Comparison of ENCODE assay signal across 19 cellular contexts in genomic region chr13:79468402-79468801, GRCh38. TPM values are rescaled to one million over a fixed set of nuclear protein-coding genes. Genes with fewer than 3 reads are reported as not detected.
A peak's percentile ranks its signal among the peaks of the same experiment; 100 is the strongest.
DNase-seq lines count a peak whose midpoint lies in the region; ATAC-seq and TF ChIP-seq lines count a peak whose summit lies in the region.
"Had no signal": no experiment of that assay in that cellular context is flagged by ENCODE, and none has a peak within 500 bp of the region (broad histone marks: within the 10 kb centered on the region; RNA-seq: fewer than 3 reads in every experiment).

No MANE protein-coding gene starts in this region.

- H2AFZ ChIP-seq in GM23338: peak overlapping the region; percentile 24; the same call in 1 of the 2 replicates

- intact Hi-C loops in activated CD4-positive, alpha-beta T cell treated with anti-CD3 and anti-CD28 coated beads, Interleukin-2, amount 10 ng/mL, durations not matched to agents 24 days and 14 days (cut with micrococcal nuclease): loop anchor here (1.0 kb wide), 1 partner anchor 13 kb away; the partner anchor contains the start of gene NDFIP2
- intact Hi-C loops in activated CD4-positive, alpha-beta T cell treated with anti-CD3 and anti-CD28 coated beads for 36 hours (cut with DNase I, micrococcal nuclease): no loop called here
- intact Hi-C loops in activated T-helper 2 cell treated with anti-CD3 and anti-CD28 coated beads, Interferon-gamma antibody, Interleukin-2, Interleukin-4, amounts not matched to agents 10 μg/mL and 5 μg/mL and 100 μg/mL, durations not matched to agents 14 hours and 24 hours and 36 hours (cut with micrococcal nuclease): loop anchor here (1.0 to 5.0 kb wide), 2 partner anchors 13 to 41 kb away; partner anchors contain the start of gene NDFIP2

- H3K27me3 Mint-ChIP-seq in activated CD4-positive, alpha-beta T cell treated with anti-CD3 and anti-CD28 coated beads, Interleukin-2, amount 10 ng/mL, durations not matched to agents 24 days and 14 days: no peaks in the 10 kb centered on the region
- no peaks in the 10 kb centered on the region for H3K27me3 Mint-ChIP-seq in activated CD4-positive, alpha-beta T cell treated with anti-CD3 and anti-CD28 coated beads for 36 hours
- H3K27me3 Mint-ChIP-seq in GM23338 (ENCODE audit: insufficient read depth, low read depth, poor library complexity): no peaks in the 10 kb centered on the region
- H3K27me3 Mint-ChIP-seq in activated T-helper 2 cell treated with anti-CD3 and anti-CD28 coated beads, Interferon-gamma antibody, Interleukin-2, Interleukin-4, amounts not matched to agents 10 μg/mL and 5 μg/mL and 100 μg/mL, durations not matched to agents 14 hours and 24 hours and 36 hours (ENCODE audit: low read depth): no peaks in the 10 kb centered on the region
- H3K27me3 Mint-ChIP-seq: CD4-positive, alpha-beta T cell had no signal

- no peaks in the 10 kb centered on the region for H3K9me2 ChIP-seq in GM23338 (ENCODE audit: insufficient read depth)

- TF ChIP-seq CTCF in GM23338 (conservative IDR thresholded peaks at IDR 0.05; ENCODE audit: low read depth in 2 of 2): no peak

- no peak overlapping the region for H3K4me3 ChIP-seq in GM23338
- H3K4me3 ChIP-seq: A549 had no signal

- H3K27ac Mint-ChIP-seq in activated CD4-positive, alpha-beta T cell treated with anti-CD3 and anti-CD28 coated beads, Interleukin-2, amount 10 ng/mL, durations not matched to agents 24 days and 14 days: no peak overlapping the region
- H3K27ac Mint-ChIP-seq in activated CD4-positive, alpha-beta T cell treated with anti-CD3 and anti-CD28 coated beads for 36 hours: no peak overlapping the region
- no peak overlapping the region for H3K27ac Mint-ChIP-seq in GM23338
- peak overlapping the region; percentile 40 for H3K27ac Mint-ChIP-seq in activated T-helper 2 cell treated with anti-CD3 and anti-CD28 coated beads, Interferon-gamma antibody, Interleukin-2, Interleukin-4, amounts not matched to agents 10 μg/mL and 5 μg/mL and 100 μg/mL, durations not matched to agents 14 hours and 24 hours and 36 hours
- H3K27ac Mint-ChIP-seq: CD4-positive, alpha-beta T cell; HFFc6 had no signal

- peaks cover 14% of the 10 kb centered on the region for H3K9me3 Mint-ChIP-seq in activated CD4-positive, alpha-beta T cell treated with anti-CD3 and anti-CD28 coated beads, Interleukin-2, amount 10 ng/mL, durations not matched to agents 24 days and 14 days
- no peaks in the 10 kb centered on the region for H3K9me3 Mint-ChIP-seq in activated CD4-positive, alpha-beta T cell treated with anti-CD3 and anti-CD28 coated beads for 36 hours (ENCODE audit: low read depth)
- H3K9me3 Mint-ChIP-seq in GM23338: no peaks in the 10 kb centered on the region
- peaks cover 8% of the 10 kb centered on the region for H3K9me3 Mint-ChIP-seq in activated T-helper 2 cell treated with anti-CD3 and anti-CD28 coated beads, Interferon-gamma antibody, Interleukin-2, Interleukin-4, amounts not matched to agents 10 μg/mL and 5 μg/mL and 100 μg/mL, durations not matched to agents 14 hours and 24 hours and 36 hours
- H3K9me3 Mint-ChIP-seq: CD4-positive, alpha-beta T cell; HFFc6 had no signal

- no peak for DNase-seq in activated CD4-positive, alpha-beta T cell treated with anti-CD3 and anti-CD28 coated beads, Interleukin-2, amount 10 ng/mL, durations not matched to agents 24 days and 14 days
- no peak for DNase-seq in activated CD4-positive, alpha-beta T cell treated with anti-CD3 and anti-CD28 coated beads for 36 hours
- DNase-seq in GM23338 (ENCODE audit: low spot score) (no peak), NCI-H1436 (lab: John Stamatoyannopoulos, UW) (no peak), LoVo (ENCODE audit: low spot score) (no peak)
- DNase-seq in activated T-helper 2 cell treated with anti-CD3 and anti-CD28 coated beads, Interferon-gamma antibody, Interleukin-2, Interleukin-4, amounts not matched to agents 10 μg/mL and 5 μg/mL and 100 μg/mL, durations not matched to agents 14 hours and 24 hours and 36 hours (ENCODE audit: low spot score): no peak
- DNase-seq: AML-193; Caco-2; CD4-positive, alpha-beta T cell; GDM1; GOT3; H7; HFFc6 had no signal

- peaks cover 22% of the 10 kb centered on the region for H3K4me1 Mint-ChIP-seq in activated CD4-positive, alpha-beta T cell treated with anti-CD3 and anti-CD28 coated beads, Interleukin-2, amount 10 ng/mL, durations not matched to agents 24 days and 14 days
- H3K4me1 Mint-ChIP-seq in activated CD4-positive, alpha-beta T cell treated with anti-CD3 and anti-CD28 coated beads for 36 hours: peaks cover 15% of the 10 kb centered on the region
- no peaks in the 10 kb centered on the region for H3K4me1 Mint-ChIP-seq in GM23338
- peaks cover 47% of the 10 kb centered on the region for H3K4me1 Mint-ChIP-seq in activated T-helper 2 cell treated with anti-CD3 and anti-CD28 coated beads, Interferon-gamma antibody, Interleukin-2, Interleukin-4, amounts not matched to agents 10 μg/mL and 5 μg/mL and 100 μg/mL, durations not matched to agents 14 hours and 24 hours and 36 hours (ENCODE audit: low read depth)

- no peaks in the 10 kb centered on the region for H3K4me1 ChIP-seq in GM23338 (ENCODE audit: insufficient read depth)
- H3K4me1 ChIP-seq: A549 had no signal

- CTCF ChIA-PET in activated CD4-positive, alpha-beta T cell treated with anti-CD3 and anti-CD28 coated beads for 36 hours (lab: Charles Lee): interaction anchor here (0.6 to 1.4 kb wide), 4 partner anchors 10 to 40 kb away, joined by 3 to 6 read pairs (median 4); no protein-coding TSS in a partner anchor

- no peaks in the 10 kb centered on the region for H3K79me2 ChIP-seq in GM23338 (replicated peaks; ENCODE audit: insufficient read depth)

- peak overlapping the region; percentile 23 for H3K4me3 Mint-ChIP-seq in activated CD4-positive, alpha-beta T cell treated with anti-CD3 and anti-CD28 coated beads, Interleukin-2, amount 10 ng/mL, durations not matched to agents 24 days and 14 days
- no peak overlapping the region for H3K4me3 Mint-ChIP-seq in activated CD4-positive, alpha-beta T cell treated with anti-CD3 and anti-CD28 coated beads for 36 hours
- no peak overlapping the region for H3K4me3 Mint-ChIP-seq in GM23338
- peak overlapping the region; percentile 6 for H3K4me3 Mint-ChIP-seq in activated T-helper 2 cell treated with anti-CD3 and anti-CD28 coated beads, Interferon-gamma antibody, Interleukin-2, Interleukin-4, amounts not matched to agents 10 μg/mL and 5 μg/mL and 100 μg/mL, durations not matched to agents 14 hours and 24 hours and 36 hours (ENCODE audit: low read depth)
- H3K4me3 Mint-ChIP-seq: CD4-positive, alpha-beta T cell; HFFc6 had no signal

- H3K27ac ChIP-seq in GM23338 (ENCODE audit: low read depth): no peak overlapping the region
- H3K27ac ChIP-seq: 22Rv1, A549, C4-2B, HL-60 had no signal

- H3K27me3 ChIP-seq in GM23338 (ENCODE audit: insufficient read depth): no peaks in the 10 kb centered on the region

- H4K20me1 ChIP-seq in GM23338 (replicated peaks; ENCODE audit: insufficient read depth): no peaks in the 10 kb centered on the region

- ATAC-seq in activated CD4-positive, alpha-beta T cell treated with anti-CD3 and anti-CD28 coated beads for 36 hours: no peak
- ATAC-seq in GM23338 (no peak), GM18520 (IDR thresholded peaks at IDR 0.05; ENCODE audit: unreplicated experiment) (no peak)
- ATAC-seq: A549, HCT116 had no signal

- no peaks in the 10 kb centered on the region for H3F3A ChIP-seq in GM23338 (replicated peaks; ENCODE audit: low read depth)

- H3K4me2 ChIP-seq in GM23338: no peak overlapping the region
- H3K4me2 ChIP-seq: A549 had no signal

- peaks cover 5% of the 10 kb centered on the region for H3K36me3 Mint-ChIP-seq in activated CD4-positive, alpha-beta T cell treated with anti-CD3 and anti-CD28 coated beads, Interleukin-2, amount 10 ng/mL, durations not matched to agents 24 days and 14 days (ENCODE audit: low read depth)
- H3K36me3 Mint-ChIP-seq in activated CD4-positive, alpha-beta T cell treated with anti-CD3 and anti-CD28 coated beads for 36 hours (ENCODE audit: low read depth): no peaks in the 10 kb centered on the region
- no peaks in the 10 kb centered on the region for H3K36me3 Mint-ChIP-seq in GM23338 (ENCODE audit: low read depth)
- H3K36me3 Mint-ChIP-seq in activated T-helper 2 cell treated with anti-CD3 and anti-CD28 coated beads, Interferon-gamma antibody, Interleukin-2, Interleukin-4, amounts not matched to agents 10 μg/mL and 5 μg/mL and 100 μg/mL, durations not matched to agents 14 hours and 24 hours and 36 hours (ENCODE audit: low read depth): peaks cover 8% of the 10 kb centered on the region

- H3K36me3 ChIP-seq in GM23338 (ENCODE audit: insufficient read depth): no peaks in the 10 kb centered on the region

- POLR2A ChIA-PET in activated CD4-positive, alpha-beta T cell treated with anti-CD3 and anti-CD28 coated beads for 36 hours (lab: Charles Lee): interaction anchor here (1.3 kb wide), 1 partner anchor 13 kb away, joined by 3 read pairs; the partner anchor contains the start of gene NDFIP2

TF ChIP-seq in GM23338, 12 proteins besides CTCF, POLR2A, EP300 and RAD21:
- TF ChIP-seq ZNF331 (CRISPR knock-in tag; IDR thresholded peaks at IDR 0.05; ENCODE audit: low read depth): no peak
- no peak for TF ChIP-seq NANOG (IDR thresholded peaks at IDR 0.05; ENCODE audit: borderline replicate concordance)

RNA-seq across cellular contexts. Expression of gene NDFIP2, which starts 12.6 kb away (rescaled TPM):
- 258 and 272 TPM in 2 replicates for total RNA-seq in activated CD4-positive, alpha-beta T cell treated with anti-CD3 and anti-CD28 coated beads, Interleukin-2, amount 10 ng/mL, durations not matched to agents 24 days and 14 days
- 100 to 1,000 TPM; 160 to 205 TPM for total RNA-seq in activated CD4-positive, alpha-beta T cell treated with anti-CD3 and anti-CD28 coated beads for 36 hours
- total RNA-seq in GM23338 (2014; rRNA removed; shearing (Covaris generic)): 28.7 and 32.8 TPM in 2 replicates
- 25.2 and 28.3 TPM in 2 replicates for polyA plus RNA-seq in GM23338 (2016; fragmentation: Nextera tagmentation; extraction: Ambion mirVana)
- 227 and 231 TPM in 2 replicates for total RNA-seq in activated T-helper 2 cell treated with anti-CD3 and anti-CD28 coated beads, Interferon-gamma antibody, Interleukin-2, Interleukin-4, amounts not matched to agents 10 μg/mL and 5 μg/mL and 100 μg/mL, durations not matched to agents 14 hours and 24 hours and 36 hours

Comparison
In these comparisons a context has a peak if more than half of its experiments do, and no peak if none do; other contexts are left out.
1. H3K4me3 Mint-ChIP-seq: peak in activated CD4-positive, alpha-beta T cell treated with anti-CD3 and anti-CD28 coated beads, Interleukin-2, amount 10 ng/mL, durations not matched to agents 24 days and 14 days (single experiment) and activated T-helper 2 cell treated with anti-CD3 and anti-CD28 coated beads, Interferon-gamma antibody, Interleukin-2, Interleukin-4, amounts not matched to agents 10 μg/mL and 5 μg/mL and 100 μg/mL, durations not matched to agents 14 hours and 24 hours and 36 hours (single experiment); none in activated CD4-positive, alpha-beta T cell treated with anti-CD3 and anti-CD28 coated beads for 36 hours (single experiment) and GM23338 (single experiment).
2. intact Hi-C loops: an anchor here in activated CD4-positive, alpha-beta T cell treated with anti-CD3 and anti-CD28 coated beads, Interleukin-2, amount 10 ng/mL, durations not matched to agents 24 days and 14 days (1.0 kb wide) and activated T-helper 2 cell treated with anti-CD3 and anti-CD28 coated beads, Interferon-gamma antibody, Interleukin-2, Interleukin-4, amounts not matched to agents 10 μg/mL and 5 μg/mL and 100 μg/mL, durations not matched to agents 14 hours and 24 hours and 36 hours (1.0 to 5.0 kb wide); none called in activated CD4-positive, alpha-beta T cell treated with anti-CD3 and anti-CD28 coated beads for 36 hours.